Comparison of ENCODE assay signal across 20 cellular contexts in genomic region chr10:120783901-120784300, GRCh38.
DNase-seq lines count a peak whose midpoint lies in the region; FAIRE-seq and TF ChIP-seq lines count a peak whose summit lies in the region.
"Had no signal": no experiment of that assay in that cellular context is flagged by ENCODE, and none has a peak within 500 bp of the region (broad histone marks: within the 10 kb centered on the region; RNA-seq: fewer than 3 reads in every experiment).

No MANE protein-coding gene starts in this region.

- no peak overlapping the region for H2BK15ac ChIP-seq in H1 (ENCODE audit: low read length)

- H3K14ac ChIP-seq in H1 (ENCODE audit: insufficient read length) = no peak overlapping the region

- no peak overlapping the region for H2AFZ ChIP-seq in H1 (ENCODE audit: low read length)
- H2AFZ ChIP-seq in Karpas-422 (ENCODE audit: low read length) = no peak overlapping the region
- H2AFZ ChIP-seq: GM23338 had no signal

- CTCF ChIA-PET in H1 (lab: Charles Lee; ENCODE audit: partially characterized antibody) = no interaction called here

- H2BK120ac ChIP-seq in H1 (replicated peaks; ENCODE audit: low read depth, low read length) = no peak overlapping the region

- POLR2A ChIA-PET in H1 (lab: Charles Lee; ENCODE audit: partially characterized antibody) = no interaction called here

- H3K9me3 ChIP-seq in H1 (ENCODE audit: insufficient read depth in 2 of 2, low read depth in 1 of 2, low read length in 1 of 2) = no peaks in the 10 kb centered on the region
- no peaks in the 10 kb centered on the region for H3K9me3 ChIP-seq in Karpas-422 (ENCODE audit: low read length)
- H3K9me3 ChIP-seq: BLaER1 had no signal

- DNase-seq in H1 (ENCODE audit: low read depth in 1 of 2, low spot score in 2 of 2) = no peak
- DNase-seq in islet precursor cell = peak; percentile 14
- peak; percentile 20 for DNase-seq in putamen (ENCODE audit: low spot score)
- no peak for DNase-seq in Karpas-422
- no peak for DNase-seq in AG08396 (ENCODE audit: low spot score)
- DNase-seq in NCI-H187 (lab: John Stamatoyannopoulos, UW) = no peak
- DNase-seq: ACHN; AML-193; CD4-positive, alpha-beta memory T cell; DMS153; DND-41; EL; H7; HFFc6; KBM-7 had no signal

- no peak overlapping the region for H4K91ac ChIP-seq in H1 (replicated peaks; ENCODE audit: insufficient read length, low read length)

- H3K18ac ChIP-seq in H1 (ENCODE audit: extremely low read depth, low read length) = no peak overlapping the region

- H3K79me2 ChIP-seq in H1 (ENCODE audit: control insufficient read depth in 1 of 2, insufficient read depth in 2 of 2, low read length in 2 of 2) (no peaks in the 10 kb centered on the region), Karpas-422 (ENCODE audit: low read length) (no peaks in the 10 kb centered on the region)

- H2BK20ac ChIP-seq in H1 (ENCODE audit: low read length) = no peak overlapping the region

- no peak overlapping the region for H2BK12ac ChIP-seq in H1 (ENCODE audit: low read depth, low read length)

- H4K5ac ChIP-seq in H1 (ENCODE audit: insufficient read length, low read depth, low read length) = no peak overlapping the region

- TF ChIP-seq RAD21 in H1 (IDR thresholded peaks at IDR 0.05 in 1 of 2, conservative IDR thresholded peaks at IDR 0.05 in 1 of 2; ENCODE audit: low read depth in 2 of 2, low read length in 2 of 2) = no peak

- H4K8ac ChIP-seq in H1 (ENCODE audit: extremely low read depth, insufficient read depth, low read length) = no peak overlapping the region

- H3K36me3 ChIP-seq in H1 (ENCODE audit: control insufficient read depth in 2 of 4, insufficient read depth in 4 of 4, low read length in 3 of 4) (no peaks in the 10 kb centered on the region), Karpas-422 (ENCODE audit: insufficient read depth, low read length) (no peaks in the 10 kb centered on the region)
- H3K36me3 ChIP-seq: BLaER1 had no signal

- H3K27ac ChIP-seq in H1 (ENCODE audit: low read depth, low read length) (no peak overlapping the region), Karpas-422 (ENCODE audit: low read length) (no peak overlapping the region)
- H3K27ac ChIP-seq: BLaER1 had no signal

- no peak overlapping the region for H2BK5ac ChIP-seq in H1 (ENCODE audit: low read depth, low read length)

- no peak for FAIRE-seq in H1 (lab: Jason Lieb, UNC)
- FAIRE-seq: A204.1, GM12891, HepG2 had no signal

- H2AK5ac ChIP-seq in H1 (ENCODE audit: low read depth, low read length) = no peak overlapping the region

- H3K56ac ChIP-seq in H1 (replicated peaks; ENCODE audit: insufficient read length, low read depth, low read length) = no peak overlapping the region

- no peak overlapping the region for H3K4ac ChIP-seq in H1 (replicated peaks; ENCODE audit: insufficient read length, low read depth, low read length)

- WGBS in H1 (ENCODE audit: extremely low coverage in 1 of 2, insufficient coverage in 1 of 2, insufficient read length in 1 of 2, insufficient replicate concordance in 2 of 2, low coverage in 1 of 2, low lambda C conversion rate in 2 of 2, missing lambda C conversion rate in 1 of 2), 2 experiments = 76% methylated on average over 6 of the region's 6 CpGs; no CpG with 5 or more reads in 1 of the 2 experiments

- no peak for TF ChIP-seq POLR2A in H1 (IDR thresholded peaks at IDR 0.05; ENCODE audit: control extremely low read depth in 1 of 2, low read depth in 2 of 2, low read length in 2 of 2)

- H3K4me2 ChIP-seq in H1 (ENCODE audit: insufficient read depth in 1 of 2, low read depth in 2 of 2, low read length in 2 of 2) (no peak overlapping the region), Karpas-422 (ENCODE audit: low read depth, low read length, poor library complexity, severe bottlenecking) (no peak overlapping the region)
- H3K4me2 ChIP-seq: BLaER1, GM23338 had no signal

- H3K4me1 ChIP-seq in H1 (replicated peaks in 1 of 4; ENCODE audit: control insufficient read depth in 3 of 4, insufficient read depth in 4 of 4, low read length in 3 of 4) = no peaks in the 10 kb centered on the region
- no peaks in the 10 kb centered on the region for H3K4me1 ChIP-seq in Karpas-422 (ENCODE audit: low read length)
- H3K4me1 ChIP-seq: BLaER1 had no signal

- H3K23me2 ChIP-seq in H1 (ENCODE audit: low read depth, low read length) = no peaks in the 10 kb centered on the region; the same call in 1 of the 2 replicates

- H3K4me3 ChIP-seq in H1 (ENCODE audit: extremely low read depth in 1 of 4, insufficient read depth in 2 of 4, low read depth in 3 of 4, low read length in 4 of 4) = no peak overlapping the region
- no peak overlapping the region for H3K4me3 ChIP-seq in Karpas-422 (ENCODE audit: low read length)
- H3K4me3 ChIP-seq: BLaER1, GM23338 had no signal

- peak overlapping the region; percentile 42 for H3K23ac ChIP-seq in H1 (ENCODE audit: insufficient read length)

- H4K20me1 ChIP-seq in H1 (replicated peaks in 1 of 2; ENCODE audit: control insufficient read depth in 1 of 2, insufficient read depth in 2 of 2, low read length in 2 of 2) = no peaks in the 10 kb centered on the region
- no peaks in the 10 kb centered on the region for H4K20me1 ChIP-seq in Karpas-422 (ENCODE audit: insufficient read depth, low read depth, low read length)
- H4K20me1 ChIP-seq: BLaER1 had no signal

- H3K27me3 ChIP-seq in H1 (replicated peaks in 1 of 4; ENCODE audit: control insufficient read depth in 3 of 4, extremely low read depth in 1 of 4, insufficient read depth in 3 of 4, low read length in 3 of 4) (no peaks in the 10 kb centered on the region), Karpas-422 (ENCODE audit: low read length) (no peaks in the 10 kb centered on the region)
- H3K27me3 ChIP-seq: BLaER1 had no signal

- no peak for TF ChIP-seq CTCF in H1 (IDR thresholded peaks at IDR 0.05; ENCODE audit: control extremely low read depth in 1 of 3, insufficient read depth in 1 of 3, low read depth in 1 of 3, low read length in 3 of 3)

- no peak for TF ChIP-seq EP300 in H1 (IDR thresholded peaks at IDR 0.05; ENCODE audit: borderline replicate concordance in 1 of 2, low read depth in 2 of 2, low read length in 2 of 2)

- no peaks in the 10 kb centered on the region for H3K79me1 ChIP-seq in H1 (ENCODE audit: low read depth, low read length)

- no peak overlapping the region for H3K9ac ChIP-seq in H1 (replicated peaks in 1 of 4; ENCODE audit: extremely low read depth in 1 of 4, low read depth in 3 of 4, low read length in 3 of 4)
- H3K9ac ChIP-seq in Karpas-422 (ENCODE audit: low read length) = no peak overlapping the region
- H3K9ac ChIP-seq: BLaER1 had no signal

- H3K9me2 ChIP-seq in Karpas-422 (replicated peaks; ENCODE audit: insufficient read depth, low read length) = no peaks in the 10 kb centered on the region

TF ChIP-seq in H1, 55 proteins besides CTCF, POLR2A, EP300 and RAD21:
- TF ChIP-seq JUND (IDR thresholded peaks at IDR 0.05; ENCODE audit: low read length) (no peak), E2F6 (IDR thresholded peaks at IDR 0.05) (no peak), RBBP5 (IDR thresholded peaks at IDR 0.05; ENCODE audit: borderline replicate concordance, low read depth, low read length) (no peak), CBX8 (IDR thresholded peaks at IDR 0.05; ENCODE audit: borderline replicate concordance, low read depth, low read length) (no peak), NANOG (IDR thresholded peaks at IDR 0.05; ENCODE audit: insufficient read depth, low read depth, low read length, poor library complexity, severe bottlenecking) (no peak), SP2 (IDR thresholded peaks at IDR 0.05; ENCODE audit: low read length) (no peak), MAFK (IDR thresholded peaks at IDR 0.05; ENCODE audit: low read depth, low read length) (no peak), RFX5 (IDR thresholded peaks at IDR 0.05; ENCODE audit: borderline replicate concordance, low read depth, low read length) (no peak)

Comparison
In these comparisons a context has a peak if more than half of its experiments do, and no peak if none do; other contexts are left out.
1. DNase-seq: peak in islet precursor cell (single experiment) and putamen (single experiment); none in H1 (0 of 2), Karpas-422 (single experiment), AG08396 (single experiment) and NCI-H187 (0 of 2).